In the genomic region with DNA sequence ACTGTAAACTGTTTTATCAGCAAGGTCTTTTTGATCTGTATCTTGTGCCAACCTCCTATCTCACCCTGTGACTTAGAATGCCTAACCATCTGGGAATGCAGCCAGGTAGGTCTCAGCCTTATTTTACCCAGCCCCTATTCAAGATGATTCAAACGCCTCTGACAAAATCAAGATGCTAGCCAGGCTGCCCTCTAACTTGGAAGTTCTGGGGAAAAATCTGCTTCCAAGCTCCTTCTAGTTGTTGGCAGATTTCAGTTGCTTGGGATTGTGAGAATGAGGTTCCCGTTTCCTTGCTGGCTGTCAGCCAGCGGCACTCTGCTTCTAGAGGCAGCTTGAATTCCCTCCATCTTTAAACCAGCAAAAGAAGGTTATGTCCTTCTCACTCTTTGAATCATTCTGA, we compare ENCODE assay signal across 14 cellular contexts. TPM values are rescaled to one million over a fixed set of nuclear protein-coding genes. Genes with fewer than 3 reads are reported as not detected.
DNase-seq lines count a peak whose midpoint lies in the region; ATAC-seq and TF ChIP-seq lines count a peak whose summit lies in the region.
"Had no signal": no experiment of that assay in that cellular context is flagged by ENCODE, and none has a peak within 500 bp of the region (broad histone marks: within the 10 kb centered on the region; RNA-seq: fewer than 3 reads in every experiment).

No MANE protein-coding gene starts in this region.

- H3K79me2 ChIP-seq in PC-9 (ENCODE audit: low read depth) = no peaks in the 10 kb centered on the region
- H3K79me2 ChIP-seq in fibroblast of lung (ENCODE audit: control insufficient read depth, insufficient read depth, low read length) = no peaks in the 10 kb centered on the region

- no peak overlapping the region for H3K9ac ChIP-seq in fibroblast of lung (ENCODE audit: insufficient read depth, low read length)

- H3K36me3 Mint-ChIP-seq in nephron (ENCODE audit: low read depth) (no peaks in the 10 kb centered on the region), T-helper 17 cell (ENCODE audit: low read depth) (no peaks in the 10 kb centered on the region)
- H3K36me3 Mint-ChIP-seq: activated naive CD8-positive, alpha-beta T cell treated with anti-CD3 and anti-CD28 coated beads, Interleukin-2, amount 10 ng/mL, durations not matched to agents 7 days and 5 days; natural killer cell treated with Interleukin-12 subunit alpha and Interleukin-12 subunit beta and Interleukin-15 and Interleukin-18, amount 100 ng/mL, for 72 hours had no signal

- intact Hi-C loops in PC-9 (cut with micrococcal nuclease; ENCODE audit: unreplicated experiment) (no loop called here), ascending aorta (cut with DNase I) (loop anchor here (10.0 kb wide), 1 partner anchor 89 kb away; a partner anchor contains a TSS)

- H3K4me3 ChIP-seq in PC-9 (no peak overlapping the region), fibroblast of lung (replicated peaks in 1 of 4; ENCODE audit: control extremely low read depth in 1 of 4, insufficient read depth in 1 of 4, low read depth in 3 of 4, low read length in 4 of 4) (no peak overlapping the region), ascending aorta (no peak overlapping the region)

- H4K20me1 ChIP-seq in PC-9 (ENCODE audit: insufficient read depth) = no peaks in the 10 kb centered on the region
- H4K20me1 ChIP-seq in fibroblast of lung (ENCODE audit: control insufficient read depth, extremely low read depth, insufficient read depth, low read length) = no peaks in the 10 kb centered on the region

- H3F3A ChIP-seq in PC-9 (ENCODE audit: insufficient read depth, low read depth) = no peaks in the 10 kb centered on the region; the same call in 1 of the 2 replicates

- H3K9me3 ChIP-seq in PC-9 (ENCODE audit: insufficient read depth, low read depth) (no peaks in the 10 kb centered on the region), fibroblast of lung (ENCODE audit: control insufficient read depth, insufficient read depth, low read depth, low read length) (no peaks in the 10 kb centered on the region), T-helper 17 cell (ENCODE audit: control insufficient read depth, low read length, poor library complexity, severe bottlenecking) (no peaks in the 10 kb centered on the region), ascending aorta (no peaks in the 10 kb centered on the region)

- H3K27ac ChIP-seq in PC-9 (no peak overlapping the region), fibroblast of lung (ENCODE audit: insufficient read depth, low read length) (no peak overlapping the region), ascending aorta (peak overlapping the region in 1 of 2 donors; percentile 32)

- H2AFZ ChIP-seq in PC-9 = no peak overlapping the region; the same call in 1 of the 2 replicates
- H2AFZ ChIP-seq in fibroblast of lung (ENCODE audit: low read length) = no peak overlapping the region

- H3K4me1 Mint-ChIP-seq in nephron (peaks cover 22% of the 10 kb centered on the region), T-helper 17 cell (no peaks in the 10 kb centered on the region)
- H3K4me1 Mint-ChIP-seq: activated naive CD8-positive, alpha-beta T cell treated with anti-CD3 and anti-CD28 coated beads, Interleukin-2, amount 10 ng/mL, durations not matched to agents 7 days and 5 days; stimulated activated naive CD8-positive, alpha-beta T cell treated with anti-CD3 and anti-CD28 coated beads, Interleukin-15, amount 100 ng/mL, for 72 hours had no signal

- no peak for ATAC-seq in T-helper 17 cell
- ATAC-seq: natural killer cell treated with Interleukin-12 subunit alpha and Interleukin-12 subunit beta and Interleukin-15 and Interleukin-18, amount 100 ng/mL, for 72 hours; stimulated activated naive CD8-positive, alpha-beta T cell treated with anti-CD3 and anti-CD28 coated beads, Interleukin-15, amount 100 ng/mL, for 72 hours had no signal

- POLR2A ChIA-PET in PC-9 (lab: Charles Lee; ENCODE audit: unreplicated experiment) = no interaction called here

- TF ChIP-seq CTCF in PC-9 (conservative IDR thresholded peaks at IDR 0.05) = no peak
- no peak for TF ChIP-seq CTCF in fibroblast of lung (conservative IDR thresholded peaks at IDR 0.05 in 1 of 2, IDR thresholded peaks at IDR 0.05 in 1 of 2; ENCODE audit: low read depth in 1 of 2, low read length in 2 of 2)
- no peak for TF ChIP-seq CTCF in nephron (IDR thresholded peaks at IDR 0.05; ENCODE audit: unreplicated experiment in 3 of 3)
- no peak for TF ChIP-seq CTCF in ascending aorta (IDR thresholded peaks at IDR 0.05)

- CTCF ChIA-PET in PC-9 (lab: Charles Lee) = interaction anchor here (0.6 kb wide), 1 partner anchor 354 kb away, joined by 3 read pairs; no protein-coding TSS in a partner anchor

- H3K4me3 Mint-ChIP-seq in nephron (no peak overlapping the region), T-helper 17 cell (no peak overlapping the region)
- H3K4me3 Mint-ChIP-seq: activated naive CD8-positive, alpha-beta T cell treated with anti-CD3 and anti-CD28 coated beads, Interleukin-2, amount 10 ng/mL, durations not matched to agents 7 days and 5 days; natural killer cell treated with Interleukin-12 subunit alpha and Interleukin-12 subunit beta and Interleukin-15 and Interleukin-18, amount 100 ng/mL, for 72 hours; stimulated activated naive CD8-positive, alpha-beta T cell treated with anti-CD3 and anti-CD28 coated beads, Interleukin-15, amount 100 ng/mL, for 72 hours had no signal

- peaks cover 5% of the 10 kb centered on the region for H3K9me3 Mint-ChIP-seq in nephron
- H3K9me3 Mint-ChIP-seq: activated naive CD8-positive, alpha-beta T cell treated with anti-CD3 and anti-CD28 coated beads, Interleukin-2, amount 10 ng/mL, durations not matched to agents 7 days and 5 days; natural killer cell treated with Interleukin-12 subunit alpha and Interleukin-12 subunit beta and Interleukin-15 and Interleukin-18, amount 100 ng/mL, for 72 hours; stimulated activated naive CD8-positive, alpha-beta T cell treated with anti-CD3 and anti-CD28 coated beads, Interleukin-15, amount 100 ng/mL, for 72 hours had no signal

- H3K4me1 ChIP-seq in PC-9 (replicated peaks; ENCODE audit: insufficient read depth) (0 out of 2 replicates have a peak, but pooled peaks cover 8% of the 10 kb centered on the region), fibroblast of lung (ENCODE audit: control insufficient read depth, extremely low read depth, insufficient read depth, low read length) (no peaks in the 10 kb centered on the region), ascending aorta (peaks cover 0 to 4% of the 10 kb centered on the region in 2 donors)

- no peak overlapping the region for H3K4me2 ChIP-seq in PC-9
- no peak overlapping the region for H3K4me2 ChIP-seq in fibroblast of lung (ENCODE audit: extremely low read depth, insufficient read depth, low read length)

- peak overlapping the region; percentile 58 to 88 (median 79) for H3K27ac Mint-ChIP-seq in nephron
- no peak overlapping the region for H3K27ac Mint-ChIP-seq in T-helper 17 cell
- H3K27ac Mint-ChIP-seq: activated naive CD8-positive, alpha-beta T cell treated with anti-CD3 and anti-CD28 coated beads, Interleukin-2, amount 10 ng/mL, durations not matched to agents 7 days and 5 days; natural killer cell treated with Interleukin-12 subunit alpha and Interleukin-12 subunit beta and Interleukin-15 and Interleukin-18, amount 100 ng/mL, for 72 hours; stimulated activated naive CD8-positive, alpha-beta T cell treated with anti-CD3 and anti-CD28 coated beads, Interleukin-15, amount 100 ng/mL, for 72 hours had no signal

- H3K27me3 ChIP-seq in PC-9 (ENCODE audit: insufficient read depth, low read depth) (no peaks in the 10 kb centered on the region), fibroblast of lung (ENCODE audit: control insufficient read depth, insufficient read depth, low read length) (no peaks in the 10 kb centered on the region), ascending aorta (no peaks in the 10 kb centered on the region)

- H3K36me3 ChIP-seq in PC-9 (ENCODE audit: low read depth) (no peaks in the 10 kb centered on the region), fibroblast of lung (ENCODE audit: control insufficient read depth, insufficient read depth, low read length) (no peaks in the 10 kb centered on the region), ascending aorta (no peaks in the 10 kb centered on the region)

- no peaks in the 10 kb centered on the region for H3K27me3 Mint-ChIP-seq in nephron (ENCODE audit: low read depth)
- H3K27me3 Mint-ChIP-seq in T-helper 17 cell = no peaks in the 10 kb centered on the region
- H3K27me3 Mint-ChIP-seq: activated naive CD8-positive, alpha-beta T cell treated with anti-CD3 and anti-CD28 coated beads, Interleukin-2, amount 10 ng/mL, durations not matched to agents 7 days and 5 days; stimulated activated naive CD8-positive, alpha-beta T cell treated with anti-CD3 and anti-CD28 coated beads, Interleukin-15, amount 100 ng/mL, for 72 hours had no signal

- no peaks in the 10 kb centered on the region for H3K9me2 ChIP-seq in PC-9 (ENCODE audit: insufficient read depth)

- no TSS peak for BruUV-seq in PC-9 (replicated peaks; lab: Mats Ljungman, UMichigan)

- DNase-seq in EL (peak; percentile 18), PC-9 (peak; percentile 35 to 63), fibroblast of lung (ENCODE audit: low read depth in 2 of 2) (peak; percentile 39 to 65), T-helper 17 cell (no peak), ascending aorta (ENCODE audit: low spot score in 2 of 2) (no peak), hepatic stellate cell (ENCODE audit: low spot score) (no peak)
- DNase-seq in NK-92 treated with Interleukin-12 subunit alpha and Interleukin-12 subunit beta, amount 100 ng/mL, for 24 hours (lab: John Stamatoyannopoulos, UW) = no peak
- DNase-seq: activated CD4-positive, alpha-beta T cell treated with anti-CD3 and anti-CD28 coated beads for 1 hour; activated naive CD8-positive, alpha-beta T cell treated with anti-CD3 and anti-CD28 coated beads, Interleukin-2, amount 10 ng/mL, durations not matched to agents 7 days and 5 days; effector CD8-positive, alpha-beta T cell; NCI-H2171 treated with DMSO at 0.1 percent for 48 hours; stimulated activated naive CD8-positive, alpha-beta T cell treated with anti-CD3 and anti-CD28 coated beads, Interleukin-15, amount 100 ng/mL, for 72 hours had no signal

RNA-seq across cellular contexts. Expression of a gene that starts 34.7 kb away (rescaled TPM):
- not detected in 2 replicates for total RNA-seq in PC-9 (2021)
- total RNA-seq in fibroblast of lung = not detected in 2 replicates
- not detected in 2 replicates for polyA plus RNA-seq in fibroblast of lung
- not detected in 2 replicates for polyA plus RNA-seq in fibroblast of lung (2012)
- polyA minus RNA-seq in fibroblast of lung (ENCODE audit: low replicate concordance) = not detected in 2 replicates
- not detected for total RNA-seq in T-helper 17 cell
- not detected for total RNA-seq in ascending aorta
- total RNA-seq: activated naive CD8-positive, alpha-beta T cell treated with anti-CD3 and anti-CD28 coated beads, Interleukin-2, amount 10 ng/mL, durations not matched to agents 7 days and 5 days; natural killer cell treated with Interleukin-12 subunit alpha and Interleukin-12 subunit beta and Interleukin-15 and Interleukin-18, amount 100 ng/mL, for 72 hours had no signal

Comparison
In these comparisons a context has a peak if more than half of its experiments do, and no peak if none do; other contexts are left out.
1. DNase-seq: peak in EL (single experiment), PC-9 (2 of 2) and fibroblast of lung (2 of 2); none in T-helper 17 cell (0 of 3), ascending aorta (0 of 2), hepatic stellate cell (single experiment) and NK-92 treated with Interleukin-12 subunit alpha and Interleukin-12 subunit beta, amount 100 ng/mL, for 24 hours (single experiment).